ENCODE assay signal across 16 cellular contexts in the genomic region with DNA sequence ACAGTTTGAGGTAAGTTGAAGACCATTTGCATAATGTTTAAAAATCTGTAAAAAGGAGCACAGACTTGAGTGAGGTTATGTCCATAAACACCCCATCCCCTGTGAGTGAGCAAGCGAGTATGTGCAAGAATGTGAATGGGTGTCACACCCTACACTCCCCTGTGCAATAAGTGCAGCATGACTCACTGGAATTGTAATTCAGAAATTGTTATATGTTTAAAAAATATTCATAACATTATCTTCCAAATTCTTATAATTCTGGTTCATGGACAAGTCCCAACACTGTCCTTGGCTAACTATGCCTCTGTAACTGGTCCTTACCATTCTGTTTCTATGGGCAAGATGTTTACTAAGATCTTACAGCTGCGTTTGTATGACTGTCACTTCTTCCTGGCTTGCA.
A peak's percentile ranks its signal among the peaks of the same experiment; 100 is the strongest.
DNase-seq lines count a peak whose midpoint lies in the region; ATAC-seq and TF ChIP-seq lines count a peak whose summit lies in the region.
"Had no signal": no experiment of that assay in that cellular context is flagged by ENCODE, and none has a peak within 500 bp of the region (broad histone marks: within the 10 kb centered on the region; RNA-seq: fewer than 3 reads in every experiment).

No MANE protein-coding gene starts in this region.

- POLR2A ChIA-PET in PC-3 (lab: Charles Lee; ENCODE audit: unreplicated experiment) = interaction anchor here (1.0 kb wide), 1 partner anchor 170 kb away, joined by 5 read pairs; no protein-coding TSS in a partner anchor
- POLR2A ChIA-PET in activated CD8-positive, alpha-beta T cell treated with anti-CD3 and anti-CD28 coated beads, Interleukin-2, amount 10 ng/mL, durations not matched to agents 7 days and 5 days (lab: Charles Lee) = no interaction called here

- BruUV-seq in PC-3 (replicated peaks; lab: Mats Ljungman, UMichigan) = no TSS peak

- H3K27me3 ChIP-seq in PC-3 (ENCODE audit: low read length) (no peaks in the 10 kb centered on the region), left lung (no peaks in the 10 kb centered on the region)

- no peaks in the 10 kb centered on the region for H4K20me1 ChIP-seq in PC-3 (ENCODE audit: low read length)

- H3K4me3 ChIP-seq in PC-3 (ENCODE audit: low read length) = no peak overlapping the region
- H3K4me3 ChIP-seq in left lung = no peak overlapping the region

- H3K4me1 ChIP-seq in PC-3 (ENCODE audit: insufficient read depth, low read length) (peaks cover 22% of the 10 kb centered on the region), left lung (no peaks in the 10 kb centered on the region)

- ATAC-seq in PC-3 (peak; percentile 92), left lung (peak; percentile 61)
- ATAC-seq in activated CD8-positive, alpha-beta T cell treated with anti-CD3 and anti-CD28 coated beads, Interleukin-2, amount 10 ng/mL, durations not matched to agents 7 days and 5 days = no peak

- H3K36me3 ChIP-seq in PC-3 (ENCODE audit: low read depth, low read length) (no peaks in the 10 kb centered on the region), left lung (no peaks in the 10 kb centered on the region)

- H3K9me3 ChIP-seq in PC-3 (ENCODE audit: low read length) (no peaks in the 10 kb centered on the region), left lung (no peaks in the 10 kb centered on the region)

- no peak overlapping the region for H3K27ac ChIP-seq in PC-3 (ENCODE audit: low read length)
- peak overlapping the region; percentile 71 for H3K27ac ChIP-seq in epithelial cell of prostate
- H3K27ac ChIP-seq in left lung = no peak overlapping the region

- no peak for TF ChIP-seq CTCF in PC-3 (conservative IDR thresholded peaks at IDR 0.05; ENCODE audit: low read depth, low read length)
- no peak for TF ChIP-seq CTCF in left lung (IDR thresholded peaks at IDR 0.05)

- no peaks in the 10 kb centered on the region for H3K36me3 Mint-ChIP-seq in activated CD8-positive, alpha-beta T cell treated with anti-CD3 and anti-CD28 coated beads, Interleukin-2, amount 10 ng/mL, durations not matched to agents 7 days and 5 days (ENCODE audit: low read depth)
- H3K36me3 Mint-ChIP-seq: CD4-positive, alpha-beta memory T cell had no signal

- H2AFZ ChIP-seq in PC-3 (ENCODE audit: low read length) = peak overlapping the region; percentile 7; the same call in 1 of the 2 replicates

- peak overlapping the region; percentile 1; the same call in 1 of the 2 replicates for H3K4me2 ChIP-seq in PC-3 (ENCODE audit: low read length)

- intact Hi-C loops in PC-3 (cut with micrococcal nuclease) = loop anchor here (1.0 kb wide), 1 partner anchor 32 kb away; no protein-coding TSS in a partner anchor
- intact Hi-C loops in left lung (cut with DNase I) = no loop called here

- no peaks in the 10 kb centered on the region for H3F3A ChIP-seq in PC-3 (ENCODE audit: low read length, unreplicated experiment)

- no peaks in the 10 kb centered on the region for H3K4me1 Mint-ChIP-seq in activated CD8-positive, alpha-beta T cell treated with anti-CD3 and anti-CD28 coated beads, Interleukin-2, amount 10 ng/mL, durations not matched to agents 7 days and 5 days (ENCODE audit: low read depth)
- H3K4me1 Mint-ChIP-seq: B cell; CD4-positive, alpha-beta memory T cell had no signal

- H3K9ac ChIP-seq in PC-3 (ENCODE audit: low read length) = no peak overlapping the region

- no peak overlapping the region for H3K4me3 Mint-ChIP-seq in activated CD8-positive, alpha-beta T cell treated with anti-CD3 and anti-CD28 coated beads, Interleukin-2, amount 10 ng/mL, durations not matched to agents 7 days and 5 days
- H3K4me3 Mint-ChIP-seq: B cell; CD4-positive, alpha-beta memory T cell had no signal

- no peaks in the 10 kb centered on the region for H3K27me3 Mint-ChIP-seq in activated CD8-positive, alpha-beta T cell treated with anti-CD3 and anti-CD28 coated beads, Interleukin-2, amount 10 ng/mL, durations not matched to agents 7 days and 5 days (ENCODE audit: low read depth)
- H3K27me3 Mint-ChIP-seq: B cell; CD4-positive, alpha-beta memory T cell had no signal

- H3K79me2 ChIP-seq in PC-3 (ENCODE audit: low read length) = no peaks in the 10 kb centered on the region

- H3K27ac Mint-ChIP-seq in activated CD8-positive, alpha-beta T cell treated with anti-CD3 and anti-CD28 coated beads, Interleukin-2, amount 10 ng/mL, durations not matched to agents 7 days and 5 days = no peak overlapping the region
- H3K27ac Mint-ChIP-seq: B cell; CD4-positive, alpha-beta memory T cell had no signal

- no peaks in the 10 kb centered on the region for H3K9me3 Mint-ChIP-seq in activated CD8-positive, alpha-beta T cell treated with anti-CD3 and anti-CD28 coated beads, Interleukin-2, amount 10 ng/mL, durations not matched to agents 7 days and 5 days (ENCODE audit: insufficient read depth)

- H3K9me2 ChIP-seq in PC-3 (replicated peaks; ENCODE audit: low read length) = no peaks in the 10 kb centered on the region

- peak; percentile 38 for DNase-seq in EH (ENCODE audit: low read depth)
- DNase-seq in PC-3 = peak; percentile 85
- no peak for DNase-seq in epithelial cell of prostate (ENCODE audit: low read depth, low spot score)
- DNase-seq in left lung = no peak
- no peak for DNase-seq in SKM-1 treated with dmso at 0.1 percent for 144 hours (lab: John Stamatoyannopoulos, UW; ENCODE audit: unreplicated experiment)
- DNase-seq in activated CD8-positive, alpha-beta T cell treated with anti-CD3 and anti-CD28 coated beads, Interleukin-2, amount 10 ng/mL, durations not matched to agents 7 days and 5 days = no peak
- no peak for DNase-seq in C1 segment of cervical spinal cord (lab: John Stamatoyannopoulos, UW)
- DNase-seq in medulla oblongata (ENCODE audit: extremely low spot score) = no peak
- DNase-seq: CD4-positive, alpha-beta memory T cell; DND-41; H7; Karpas-422; NCI-H187 treated with DMSO at 0.1 percent for 48 hours; NCI-H446; Right ventricle myocardium superior had no signal

- CTCF ChIA-PET in PC-3 (lab: Charles Lee) = no interaction called here
- CTCF ChIA-PET in activated CD8-positive, alpha-beta T cell treated with anti-CD3 and anti-CD28 coated beads, Interleukin-2, amount 10 ng/mL, durations not matched to agents 7 days and 5 days (lab: Charles Lee) = interaction anchor here (0.9 kb wide), 1 partner anchor 68 kb away, joined by 3 read pairs; no protein-coding TSS in a partner anchor

Comparison
In these comparisons a context has a peak if more than half of its experiments do, and no peak if none do; other contexts are left out.
1. DNase-seq: peak in EH (single experiment) and PC-3 (single experiment); none in epithelial cell of prostate (single experiment), left lung (0 of 2), SKM-1 treated with dmso at 0.1 percent for 144 hours (single experiment), activated CD8-positive, alpha-beta T cell treated with anti-CD3 and anti-CD28 coated beads, Interleukin-2, amount 10 ng/mL, durations not matched to agents 7 days and 5 days (single experiment), C1 segment of cervical spinal cord (0 of 14) and medulla oblongata (single experiment).